ENCODE assay signal across 8 cellular contexts in the genomic region with DNA sequence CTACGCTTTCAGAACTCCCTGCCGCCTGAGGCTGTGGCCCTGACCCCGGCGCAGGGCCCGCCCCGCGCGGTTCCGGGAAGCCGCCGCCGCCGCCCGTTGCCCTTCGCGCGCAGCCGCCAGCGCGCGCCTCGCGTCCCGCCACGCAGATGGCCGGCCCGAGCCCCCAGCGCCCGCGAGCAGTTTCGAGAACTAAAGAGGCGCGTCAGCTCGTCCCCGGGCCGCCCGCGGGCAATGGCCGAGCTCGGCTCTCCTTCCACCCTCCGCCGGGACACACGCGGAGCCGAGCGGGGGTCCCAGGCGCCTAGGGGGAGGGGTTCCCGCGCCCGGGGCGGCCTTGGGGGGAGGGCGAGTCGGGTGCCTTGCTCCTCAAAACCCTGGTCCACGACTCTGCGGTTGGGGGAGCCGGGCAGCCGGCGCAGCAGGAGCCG. TPM values are rescaled to one million over a fixed set of nuclear protein-coding genes. Genes with fewer than 3 reads are reported as not detected.
DNase-seq lines count a peak whose midpoint lies in the region; ATAC-seq and TF ChIP-seq lines count a peak whose summit lies in the region.

No MANE protein-coding gene starts in this region.

- peak overlapping the region; percentile 97 for H3K56ac ChIP-seq in IMR-90 (ENCODE audit: extremely low read depth, insufficient read depth, low read length)

- H2BK15ac ChIP-seq in IMR-90 (ENCODE audit: low read depth, low read length), result no peak overlapping the region

- H3K4me3 ChIP-seq in IMR-90 (ENCODE audit: insufficient read depth, low read depth, low read length) (peak overlapping the region; percentile 82), ectodermal cell (ENCODE audit: insufficient read depth, low read depth, low read length) (peak overlapping the region; percentile 65)

- H4K5ac ChIP-seq in IMR-90 (ENCODE audit: low read depth, low read length), result no peak overlapping the region

- peak overlapping the region; percentile 80 for H2AFZ ChIP-seq in IMR-90 (replicated peaks; ENCODE audit: low read length, poor library complexity)

- H3K14ac ChIP-seq in IMR-90 (replicated peaks; ENCODE audit: low read depth, low read length), result peak overlapping the region; percentile 62; the same call in 1 of the 2 replicates

- 0% methylated on average over 2 of the region's 59 CpGs; no CpG with 5 or more reads in 1 of the 2 experiments for WGBS in IMR-90 (ENCODE audit: extremely low coverage in 2 of 2, insufficient read length in 1 of 2), 2 experiments
- WGBS in ectodermal cell, 2 experiments, result 0% methylated on average over 59 of the region's 59 CpGs

- H4K8ac ChIP-seq in IMR-90 (ENCODE audit: low read depth in 2 of 2, low read length in 2 of 2), result peak overlapping the region in 1 of 2 experiments; percentile 91; a peak in 3 of 4 replicates

- POLR2A ChIA-PET in IMR-90 (lab: Charles Lee; ENCODE audit: unreplicated experiment), result no interaction called here

- no peak for TF ChIP-seq POLR2A in IMR-90 (IDR thresholded peaks at IDR 0.05; ENCODE audit: low read depth, low read length)

- H3K79me1 ChIP-seq in IMR-90 (ENCODE audit: low read depth in 1 of 2, low read length in 2 of 2), result peaks cover 4 to 23% of the 10 kb centered on the region in 2 experiments; a peak in 2 of 4 replicates

- no peak for TF ChIP-seq RAD21 in IMR-90 (IDR thresholded peaks at IDR 0.05; ENCODE audit: low read length)

- H3K4me2 ChIP-seq in IMR-90 (ENCODE audit: low read depth, low read length), result peak overlapping the region; percentile 89

- H4K91ac ChIP-seq in IMR-90 (ENCODE audit: insufficient read depth, low read depth, low read length), result peak overlapping the region; percentile 79; the same call in 1 of the 2 replicates

- peak overlapping the region; percentile 71; the same call in 1 of the 2 replicates for H3K23ac ChIP-seq in IMR-90 (ENCODE audit: low read depth, low read length)

- in situ Hi-C loops in IMR-90 (cut with MboI; ENCODE audit: low sequenced_read_pairs), result loop anchor here (25.0 kb wide), 1 partner anchor 1580 kb away; the partner anchor contains the start of gene DEPP1

- H4K20me1 ChIP-seq in IMR-90 (ENCODE audit: insufficient read depth, low read length), result peaks cover 63% of the 10 kb centered on the region

- TF ChIP-seq CTCF in IMR-90 (conservative IDR thresholded peaks at IDR 0.05; ENCODE audit: low read depth, low read length), result no peak

- H2BK120ac ChIP-seq in IMR-90 (ENCODE audit: low read depth, low read length), result no peak overlapping the region

- CTCF ChIA-PET in IMR-90 (lab: Yijun Ruan, JAX), result no interaction called here

- H2AK5ac ChIP-seq in IMR-90 (ENCODE audit: low read depth, low read length), result peak overlapping the region; percentile 74

- dilution Hi-C loops in IMR-90 (cut with HindIII; ENCODE audit: low sequenced_read_pairs, unreplicated experiment), result no loop called here

- BruUV-seq in IMR-90 (replicated peaks; lab: Mats Ljungman, UMichigan), result TSS peak; percentile 35

- H3K4me1 ChIP-seq in IMR-90 (ENCODE audit: control insufficient read depth, insufficient read depth, low read length), result peaks cover 2% of the 10 kb centered on the region; the same call in 1 of the 2 replicates
- H3K4me1 ChIP-seq in ectodermal cell (ENCODE audit: control insufficient read depth, insufficient read depth, low read length), result peaks cover 15% of the 10 kb centered on the region

- peak; percentile 9 for ATAC-seq in IMR-90 (ENCODE audit: low read depth)
- ATAC-seq in GM19463 (IDR thresholded peaks at IDR 0.05; ENCODE audit: unreplicated experiment), result no peak

- peak overlapping the region; percentile 68 for H2AK9ac ChIP-seq in IMR-90 (replicated peaks; ENCODE audit: low read depth, low read length, poor library complexity)

- DNase-seq in NK-92 treated with Interleukin-12 subunit alpha and Interleukin-12 subunit beta, amount 100 ng/mL, for 24 hours (lab: John Stamatoyannopoulos, UW), result peak; percentile 57
- DNase-seq in NK-92 (lab: John Stamatoyannopoulos, UW; ENCODE audit: unreplicated experiment), result no peak
- DNase-seq in IMR-90, result peak; percentile 36
- DNase-seq in activated CD4-positive, alpha-beta T cell treated with anti-CD3 and anti-CD28 coated beads, Interleukin-2, amount 50 U/mL, for 4 hours, result peak; percentile 23 to 34
- DNase-seq in medulla oblongata (ENCODE audit: extremely low spot score), result peak; percentile 38
- DNase-seq in stimulated activated CD8-positive, alpha-beta memory T cell treated with anti-CD3 and anti-CD28 coated beads, Interleukin-4, amount 100 ng/mL, for 48 hours, result peak; percentile 73

- peak overlapping the region; percentile 68; the same call in 1 of the 2 replicates for H3K18ac ChIP-seq in IMR-90 (ENCODE audit: low read depth, low read length)

- intact Hi-C loops in IMR-90 (cut with micrococcal nuclease), result loop anchor here (5.0 kb wide), 1 partner anchor 270 kb away; the partner anchor contains the start of gene CSGALNACT2

- H3K36me3 ChIP-seq in IMR-90 (ENCODE audit: control insufficient read depth, insufficient read depth, low read length) (0 out of 2 replicates have a peak, but pooled peaks cover 2% of the 10 kb centered on the region), ectodermal cell (ENCODE audit: control insufficient read depth, insufficient read depth, low read length) (no peaks in the 10 kb centered on the region)

- H3K27me3 ChIP-seq in IMR-90 (ENCODE audit: control insufficient read depth, insufficient read depth, low read length) (no peaks in the 10 kb centered on the region), ectodermal cell (ENCODE audit: control insufficient read depth, insufficient read depth, low read length, poor library complexity, severe bottlenecking) (no peaks in the 10 kb centered on the region)

- H3K9me3 ChIP-seq in IMR-90 (ENCODE audit: control insufficient read depth, insufficient read depth, low read length) (no peaks in the 10 kb centered on the region), ectodermal cell (ENCODE audit: control insufficient read depth, low read length) (no peaks in the 10 kb centered on the region)

- H3K27ac ChIP-seq in IMR-90 (ENCODE audit: insufficient read depth, low read length) (peak overlapping the region; percentile 96), ectodermal cell (ENCODE audit: insufficient read depth, low read depth, low read length, poor library complexity, severe bottlenecking) (peak overlapping the region; percentile 94)

- no peaks in the 10 kb centered on the region; the same call in 1 of the 2 replicates for H3K9me1 ChIP-seq in IMR-90 (ENCODE audit: insufficient read depth, low read length)

- H2BK20ac ChIP-seq in IMR-90 (ENCODE audit: low read depth, low read length), result no peak overlapping the region

- peak overlapping the region; percentile 79 for H2BK5ac ChIP-seq in IMR-90 (ENCODE audit: low read depth, low read length, poor library complexity, severe bottlenecking)

- H3K4ac ChIP-seq in IMR-90 (ENCODE audit: low read depth, low read length), result peak overlapping the region; percentile 75

- H3K9ac ChIP-seq in IMR-90 (ENCODE audit: low read depth, low read length), result peak overlapping the region; percentile 94

TF ChIP-seq in IMR-90, 13 proteins besides CTCF, POLR2A, EP300 and RAD21:
- TF ChIP-seq MAZ (IDR thresholded peaks at IDR 0.05; ENCODE audit: borderline replicate concordance, low read depth, low read length) (no peak), RCOR1 (IDR thresholded peaks at IDR 0.05; ENCODE audit: insufficient replicate concordance, low read length) (no peak)

RNA-seq across cellular contexts. Expression of gene HNRNPF, which starts 1.8 kb away (rescaled TPM):
- total RNA-seq in IMR-90 (2012; rRNA removed), result 207 and 276 TPM in 2 replicates
- polyA plus RNA-seq in IMR-90 (2012; rRNA removed), result 147 and 169 TPM in 2 replicates
- 75.0 and 90.4 TPM in 2 replicates for polyA plus RNA-seq in IMR-90 (2012; cell fraction: cytosol; rRNA removed)
- polyA plus RNA-seq in IMR-90 (2012; cell fraction: nucleus; rRNA removed; ENCODE audit: low replicate concordance), result 58.9 and 93.6 TPM in 2 replicates
- 259 TPM for polyA plus RNA-seq in ectodermal cell (2013, experiment 1 of 4)
- 257 TPM for polyA plus RNA-seq in ectodermal cell (2013, experiment 2 of 4)
- polyA plus RNA-seq in ectodermal cell (2013, experiment 3 of 4), result 185 TPM
- polyA plus RNA-seq in ectodermal cell (2013, experiment 4 of 4), result 205 TPM

RNA-seq across cellular contexts. Expression of gene ZNF487, which starts 29.7 kb away (rescaled TPM):
- 2.5 and 2.7 TPM in 2 replicates for total RNA-seq in IMR-90 (2012; rRNA removed)
- 1.7 TPM in 2 replicates for polyA plus RNA-seq in IMR-90 (2012; rRNA removed)
- 1.0 and 2.7 TPM in 2 replicates for polyA plus RNA-seq in IMR-90 (2012; cell fraction: cytosol; rRNA removed)
- polyA plus RNA-seq in IMR-90 (2012; cell fraction: nucleus; rRNA removed; ENCODE audit: low replicate concordance), result 0.98 and 2.6 TPM in 2 replicates
- polyA plus RNA-seq in ectodermal cell (2013, experiment 1 of 4), result 5.3 TPM
- polyA plus RNA-seq in ectodermal cell (2013, experiment 2 of 4), result 4.4 TPM
- 4.2 TPM for polyA plus RNA-seq in ectodermal cell (2013, experiment 3 of 4)
- 4.4 TPM for polyA plus RNA-seq in ectodermal cell (2013, experiment 4 of 4)

RNA-seq across cellular contexts. Expression of gene FXYD4, which starts 35.7 kb away (rescaled TPM):
- total RNA-seq in IMR-90 (2012; rRNA removed), result not detected in 2 replicates
- not detected in 2 replicates for polyA plus RNA-seq in IMR-90 (2012; rRNA removed)
- polyA plus RNA-seq in IMR-90 (2012; cell fraction: cytosol; rRNA removed), result not detected in 2 replicates
- not detected in 2 replicates for polyA plus RNA-seq in IMR-90 (2012; cell fraction: nucleus; rRNA removed; ENCODE audit: low replicate concordance)
- not detected for polyA plus RNA-seq in ectodermal cell (2013, experiment 1 of 4)
- not detected for polyA plus RNA-seq in ectodermal cell (2013, experiment 2 of 4)
- not detected for polyA plus RNA-seq in ectodermal cell (2013, experiment 3 of 4)
- not detected for polyA plus RNA-seq in ectodermal cell (2013, experiment 4 of 4)
